In the genomic region with DNA sequence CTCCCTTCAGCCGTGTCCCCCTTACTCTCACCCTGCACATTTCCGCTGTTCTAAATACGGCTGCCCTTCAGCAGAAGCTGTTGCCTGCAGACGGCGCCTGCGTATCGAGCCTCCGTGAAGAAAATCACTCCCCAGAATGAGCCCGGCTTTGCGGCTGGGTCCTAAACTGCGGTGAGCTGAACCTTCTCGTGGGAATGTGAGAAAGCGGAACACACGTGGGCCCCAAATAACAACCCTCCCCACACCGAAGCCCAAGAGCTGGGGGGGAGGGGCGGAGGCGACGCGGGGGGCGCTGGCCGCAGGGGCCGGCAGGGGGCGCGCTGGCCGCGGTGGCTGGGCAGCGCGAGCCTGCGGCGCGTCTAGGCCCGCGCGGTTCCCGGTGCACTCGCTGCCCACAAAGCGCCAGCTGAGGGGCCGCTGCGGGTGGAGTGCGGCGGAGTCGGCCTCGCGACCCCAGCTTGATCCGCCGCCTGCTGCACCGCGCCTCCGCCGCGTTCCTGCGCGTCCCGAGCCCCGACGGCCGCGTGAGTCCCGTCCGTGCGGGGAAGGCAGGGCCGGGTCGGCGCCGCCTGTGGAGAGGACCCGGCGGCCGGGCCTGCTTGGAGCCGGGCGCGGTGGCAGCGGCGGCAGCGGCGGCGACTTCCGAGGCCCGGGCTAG, we compare ENCODE assay signal across 8 cellular contexts. TPM values are rescaled to one million over a fixed set of nuclear protein-coding genes. Genes with fewer than 3 reads are reported as not detected.
DNase-seq lines count a peak whose midpoint lies in the region; ATAC-seq and TF ChIP-seq lines count a peak whose summit lies in the region.

A gene with protein sequence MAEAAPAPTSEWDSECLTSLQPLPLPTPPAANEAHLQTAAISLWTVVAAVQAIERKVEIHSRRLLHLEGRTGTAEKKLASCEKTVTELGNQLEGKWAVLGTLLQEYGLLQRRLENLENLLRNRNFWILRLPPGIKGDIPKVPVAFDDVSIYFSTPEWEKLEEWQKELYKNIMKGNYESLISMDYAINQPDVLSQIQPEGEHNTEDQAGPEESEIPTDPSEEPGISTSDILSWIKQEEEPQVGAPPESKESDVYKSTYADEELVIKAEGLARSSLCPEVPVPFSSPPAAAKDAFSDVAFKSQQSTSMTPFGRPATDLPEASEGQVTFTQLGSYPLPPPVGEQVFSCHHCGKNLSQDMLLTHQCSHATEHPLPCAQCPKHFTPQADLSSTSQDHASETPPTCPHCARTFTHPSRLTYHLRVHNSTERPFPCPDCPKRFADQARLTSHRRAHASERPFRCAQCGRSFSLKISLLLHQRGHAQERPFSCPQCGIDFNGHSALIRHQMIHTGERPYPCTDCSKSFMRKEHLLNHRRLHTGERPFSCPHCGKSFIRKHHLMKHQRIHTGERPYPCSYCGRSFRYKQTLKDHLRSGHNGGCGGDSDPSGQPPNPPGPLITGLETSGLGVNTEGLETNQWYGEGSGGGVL (plus strand): TSS at position 382 of the 658 bp plus-strand sequence. CDS start 290 bp downstream, outside the sequence.

- peak within 1 kb of the TSS; percentile 90 for H3K4me3 Mint-ChIP-seq in activated T-helper 2 cell treated with anti-CD3 and anti-CD28 coated beads, Interferon-gamma antibody, Interleukin-2, Interleukin-4, amounts not matched to agents 10 μg/mL and 5 μg/mL and 100 μg/mL, durations not matched to agents 14 hours and 24 hours and 36 hours (ENCODE audit: low read depth)
- peak within 1 kb of the TSS; percentile 89 to 97 (median 93) for H3K4me3 Mint-ChIP-seq in nephron

- WGBS in stomach, 5 donors = 0 to 3% (median 0%) methylated on average over 20 to 78 of the region's 78 CpGs

- H3K4me1 ChIP-seq in DOHH2 (ENCODE audit: control insufficient read depth, low read length) (peaks cover 34% of the 10 kb centered on the region), stomach (peaks cover 10 to 52% (median 34%) of the 10 kb centered on the region in 4 donors)

- H3K27me3 ChIP-seq in DOHH2 (ENCODE audit: control insufficient read depth, low read length) = no peaks in the 10 kb centered on the region
- no peaks in the 10 kb centered on the region for H3K27me3 ChIP-seq in stomach

- H3K79me2 ChIP-seq in DOHH2 (ENCODE audit: control insufficient read depth, low read length) = peaks cover 88% of the 10 kb centered on the region

- H3K36me3 ChIP-seq in DOHH2 (ENCODE audit: control insufficient read depth, low read length) = peaks cover 28% of the 10 kb centered on the region
- no peaks in the 10 kb centered on the region for H3K36me3 ChIP-seq in stomach

- peak within 1 kb of the TSS; percentile 93 for H3K27ac Mint-ChIP-seq in activated T-helper 2 cell treated with anti-CD3 and anti-CD28 coated beads, Interferon-gamma antibody, Interleukin-2, Interleukin-4, amounts not matched to agents 10 μg/mL and 5 μg/mL and 100 μg/mL, durations not matched to agents 14 hours and 24 hours and 36 hours
- H3K27ac Mint-ChIP-seq in nephron = peak within 1 kb of the TSS; percentile 71 to 93 (median 92)

- TF ChIP-seq EP300 in Ishikawa (IDR thresholded peaks at IDR 0.05; ENCODE audit: borderline replicate concordance) (no peak), stomach (IDR thresholded peaks at IDR 0.05) (no peak)

- peaks cover 32% of the 10 kb centered on the region for H3F3A ChIP-seq in DOHH2 (ENCODE audit: control insufficient read depth, insufficient read depth)

- H3K9me2 ChIP-seq in DOHH2 (replicated peaks; ENCODE audit: control insufficient read depth, low read length) = no peaks in the 10 kb centered on the region

- H3K9me3 ChIP-seq in DOHH2 (ENCODE audit: control insufficient read depth, insufficient read depth, low read length) = no peaks in the 10 kb centered on the region
- H3K9me3 ChIP-seq in stomach = no peaks in the 10 kb centered on the region

- intact Hi-C loops in activated T-helper 2 cell treated with anti-CD3 and anti-CD28 coated beads, Interferon-gamma antibody, Interleukin-2, Interleukin-4, amounts not matched to agents 10 μg/mL and 5 μg/mL and 100 μg/mL, durations not matched to agents 14 hours and 24 hours and 36 hours (cut with micrococcal nuclease) = loop anchor here (1.0 to 10.0 kb wide), 9 partner anchors 20 to 478 kb away; a partner anchor contains a TSS
- intact Hi-C loops in stomach (cut with DNase I; ENCODE audit: low total_unique reads) = no loop called here

- POLR2A ChIA-PET in RWPE1 (lab: Yijun Ruan, JAX; ENCODE audit: low non-redundant PET) = interaction anchor here (0.5 to 1.0 kb wide), 2 partner anchors 8 to 11 kb away, joined by 3 to 4 read pairs; no protein-coding TSS in a partner anchor

- H3K4me1 Mint-ChIP-seq in activated T-helper 2 cell treated with anti-CD3 and anti-CD28 coated beads, Interferon-gamma antibody, Interleukin-2, Interleukin-4, amounts not matched to agents 10 μg/mL and 5 μg/mL and 100 μg/mL, durations not matched to agents 14 hours and 24 hours and 36 hours (ENCODE audit: low read depth) = peaks cover 24% of the 10 kb centered on the region
- H3K4me1 Mint-ChIP-seq in nephron = peaks cover 5% of the 10 kb centered on the region

- no peaks in the 10 kb centered on the region for H4K20me1 ChIP-seq in DOHH2 (ENCODE audit: control insufficient read depth, insufficient read depth, low read depth, low read length)

- no peak for TF ChIP-seq POLR2A in stomach (IDR thresholded peaks at IDR 0.05)

- H3K9me3 Mint-ChIP-seq in activated T-helper 2 cell treated with anti-CD3 and anti-CD28 coated beads, Interferon-gamma antibody, Interleukin-2, Interleukin-4, amounts not matched to agents 10 μg/mL and 5 μg/mL and 100 μg/mL, durations not matched to agents 14 hours and 24 hours and 36 hours = no peaks in the 10 kb centered on the region
- no peaks in the 10 kb centered on the region for H3K9me3 Mint-ChIP-seq in nephron

- TF ChIP-seq CTCF in DOHH2 (IDR thresholded peaks at IDR 0.05; ENCODE audit: low read depth, low read length, poor library complexity, severe bottlenecking) (peak; percentile 74), RWPE1 (conservative IDR thresholded peaks at IDR 0.05; ENCODE audit: low read depth) (peak; percentile 99), nephron (IDR thresholded peaks at IDR 0.05; ENCODE audit: unreplicated experiment in 3 of 3) (peak; percentile 74 to 91 (median 87)), stomach (IDR thresholded peaks at IDR 0.05) (peak in 5 of 7 experiments; percentile 33 to 97 (median 62))

- no peaks in the 10 kb centered on the region for H3K27me3 Mint-ChIP-seq in activated T-helper 2 cell treated with anti-CD3 and anti-CD28 coated beads, Interferon-gamma antibody, Interleukin-2, Interleukin-4, amounts not matched to agents 10 μg/mL and 5 μg/mL and 100 μg/mL, durations not matched to agents 14 hours and 24 hours and 36 hours (ENCODE audit: low read depth)
- H3K27me3 Mint-ChIP-seq in nephron (ENCODE audit: low read depth) = no peaks in the 10 kb centered on the region

- no peak for TF ChIP-seq RAD21 in Ishikawa (IDR thresholded peaks at IDR 0.05; ENCODE audit: low read depth)

- DNase-seq in RWPE1 (ENCODE audit: low spot score) = peak; percentile 83
- peak; percentile 74 for DNase-seq in activated T-helper 2 cell treated with anti-CD3 and anti-CD28 coated beads, Interferon-gamma antibody, Interleukin-2, Interleukin-4, amounts not matched to agents 10 μg/mL and 5 μg/mL and 100 μg/mL, durations not matched to agents 14 hours and 24 hours and 36 hours (ENCODE audit: low spot score)
- DNase-seq in fibroblast of peridontal ligament (ENCODE audit: extremely low read depth) = peak; percentile 68
- peak; percentile 75 for DNase-seq in stomach

- peak within 1 kb of the TSS; percentile 91 for H3K4me2 ChIP-seq in DOHH2 (ENCODE audit: low read length)

- CTCF ChIA-PET in RWPE1 (lab: Yijun Ruan, JAX) = interaction anchor here (0.5 to 2.9 kb wide), 3 partner anchors 21 to 1698 kb away, joined by 3 to 19 read pairs (median 3); a partner anchor contains a TSS

- H3K4me3 ChIP-seq in DOHH2 (ENCODE audit: low read length) (peak within 1 kb of the TSS; percentile 72), stomach (peak within 1 kb of the TSS; percentile 84 to 98 (median 93))

- peak; percentile 62 for ATAC-seq in GM21576 (IDR thresholded peaks at IDR 0.05; ENCODE audit: unreplicated experiment)

- H3K27ac ChIP-seq in DOHH2 (ENCODE audit: low read depth, low read length) = peak within 1 kb of the TSS; percentile 92
- H3K27ac ChIP-seq in RWPE1 = peak within 1 kb of the TSS; percentile 84
- H3K27ac ChIP-seq in stomach = peak within 1 kb of the TSS; percentile 87 to 94 (median 92)

- H3K36me3 Mint-ChIP-seq in activated T-helper 2 cell treated with anti-CD3 and anti-CD28 coated beads, Interferon-gamma antibody, Interleukin-2, Interleukin-4, amounts not matched to agents 10 μg/mL and 5 μg/mL and 100 μg/mL, durations not matched to agents 14 hours and 24 hours and 36 hours (ENCODE audit: low read depth) = peaks cover 21% of the 10 kb centered on the region
- H3K36me3 Mint-ChIP-seq in nephron (ENCODE audit: low read depth) = peaks cover 9% of the 10 kb centered on the region

TF ChIP-seq in Ishikawa, 13 proteins besides CTCF, POLR2A, EP300 and RAD21:
- no peak for TF ChIP-seq TEAD4 (IDR thresholded peaks at IDR 0.05)
- no peak for TF ChIP-seq ZBTB7A (IDR thresholded peaks at IDR 0.05; ENCODE audit: low read depth)
- TF ChIP-seq TAF1 (IDR thresholded peaks at IDR 0.05; ENCODE audit: low read depth) = peak; percentile 22; the same call in 1 of the 2 replicates
- TF ChIP-seq, protein P1, sequence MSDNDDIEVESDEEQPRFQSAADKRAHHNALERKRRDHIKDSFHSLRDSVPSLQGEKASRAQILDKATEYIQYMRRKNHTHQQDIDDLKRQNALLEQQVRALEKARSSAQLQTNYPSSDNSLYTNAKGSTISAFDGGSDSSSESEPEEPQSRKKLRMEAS (IDR thresholded peaks at IDR 0.05) = peak; percentile 42
- no peak for TF ChIP-seq YY1 (IDR thresholded peaks at IDR 0.05; ENCODE audit: low read depth)

RNA-seq across cellular contexts. Expression of the gene that starts here (rescaled TPM):
- total RNA-seq in activated T-helper 2 cell treated with anti-CD3 and anti-CD28 coated beads, Interferon-gamma antibody, Interleukin-2, Interleukin-4, amounts not matched to agents 10 μg/mL and 5 μg/mL and 100 μg/mL, durations not matched to agents 14 hours and 24 hours and 36 hours = 15.9 and 16.9 TPM in 2 replicates
- total RNA-seq in stomach = 10 to 100 TPM; 11.7 to 55.4 (median 13.9) TPM
- 1 to 10 TPM; 2.1 to 3.7 (median 2.5) TPM for polyA plus RNA-seq in stomach

Comparison
In these comparisons a context has a peak if more than half of its experiments do, and no peak if none do; other contexts are left out.
1. Peak in every context shown above with its lines: DNase-seq, ATAC-seq, H3K4me3 ChIP-seq and H3K27ac ChIP-seq.